In genomic region chr14:77037338-77037782, GRCh38 we compare ENCODE assay signal across 8 cellular contexts. TPM values are rescaled to one million over a fixed set of nuclear protein-coding genes. Genes with fewer than 3 reads are reported as not detected.
DNase-seq lines count a peak whose midpoint lies in the region; ATAC-seq and TF ChIP-seq lines count a peak whose summit lies in the region.

No MANE protein-coding gene starts in this region.

- peaks cover 1% of the 10 kb centered on the region for H3K36me3 Mint-ChIP-seq in activated naive CD4-positive, alpha-beta T cell treated with anti-CD3 and anti-CD28 coated beads, Interleukin-2, amount 10 ng/mL, durations not matched to agents 7 days and 5 days
- H3K36me3 Mint-ChIP-seq in activated B cell treated with CpG ODN at 0.5 μM for 24 hours (ENCODE audit: low read depth), result no peaks in the 10 kb centered on the region

- TF ChIP-seq CTCF in activated B cell treated with CpG ODN at 0.5 μM for 24 hours (IDR thresholded peaks at IDR 0.05) (no peak), right lobe of liver (IDR thresholded peaks at IDR 0.05) (no peak), tibial nerve (IDR thresholded peaks at IDR 0.05) (no peak)

- H3K27me3 ChIP-seq in right lobe of liver (no peaks in the 10 kb centered on the region), tibial nerve (no peaks in the 10 kb centered on the region)

- TF ChIP-seq POLR2A in right lobe of liver (IDR thresholded peaks at IDR 0.05), result no peak
- no peak for TF ChIP-seq POLR2A in tibial nerve (IDR thresholded peaks at IDR 0.05)

- CTCF ChIA-PET in activated naive CD4-positive, alpha-beta T cell treated with anti-CD3 and anti-CD28 coated beads, Interleukin-2, amount 10 ng/mL, durations not matched to agents 7 days and 5 days (lab: Charles Lee), result interaction anchor here (2.4 to 6.4 kb wide), 3 partner anchors 16 to 124 kb away, joined by 8 to 46 read pairs (median 28); no protein-coding TSS in a partner anchor
- CTCF ChIA-PET in activated B cell treated with CpG ODN at 0.5 μM for 24 hours (lab: Charles Lee), result interaction anchor here (0.5 to 1.4 kb wide), 3 partner anchors 58 to 90 kb away, joined by 3 to 7 read pairs (median 7); no protein-coding TSS in a partner anchor

- H3K36me3 ChIP-seq in right lobe of liver (no peaks in the 10 kb centered on the region), tibial nerve (no peaks in the 10 kb centered on the region)

- intact Hi-C loops in activated B cell treated with CpG ODN at 0.5 μM for 24 hours (cut with micrococcal nuclease), result loop anchor here (10.0 kb wide), 1 partner anchor 1493 kb away; no protein-coding TSS in a partner anchor
- intact Hi-C loops in right lobe of liver (cut with DNase I), result no loop called here

- no peak for ATAC-seq in activated B cell treated with CpG ODN at 0.5 μM for 24 hours (ENCODE audit: low read depth)
- no peak for ATAC-seq in right lobe of liver
- ATAC-seq in GM18870 (IDR thresholded peaks at IDR 0.05; ENCODE audit: unreplicated experiment), result no peak

- peaks cover 2 to 68% (median 43%) of the 10 kb centered on the region in 4 donors for H3K4me1 ChIP-seq in right lobe of liver
- peaks cover 7 to 90% (median 70%) of the 10 kb centered on the region in 4 donors for H3K4me1 ChIP-seq in tibial nerve

- no peaks in the 10 kb centered on the region for H3K27me3 Mint-ChIP-seq in activated naive CD4-positive, alpha-beta T cell treated with anti-CD3 and anti-CD28 coated beads, Interleukin-2, amount 10 ng/mL, durations not matched to agents 7 days and 5 days
- no peaks in the 10 kb centered on the region for H3K27me3 Mint-ChIP-seq in activated B cell treated with CpG ODN at 0.5 μM for 24 hours

- no peak for DNase-seq in activated naive CD4-positive, alpha-beta T cell treated with anti-CD3 and anti-CD28 coated beads, Interleukin-2, amount 10 ng/mL, durations not matched to agents 7 days and 5 days
- no peak for DNase-seq in activated naive CD4-positive, alpha-beta T cell (lab: John Stamatoyannopoulos, UW)
- DNase-seq in activated B cell treated with CpG ODN at 0.5 μM for 24 hours, result no peak
- DNase-seq in right lobe of liver, result no peak
- no peak for DNase-seq in tibial nerve (ENCODE audit: low spot score in 2 of 2)
- DNase-seq in SIG-M5 (lab: John Stamatoyannopoulos, UW), result no peak
- no peak for DNase-seq in kidney glomerular epithelial cell (lab: John Stamatoyannopoulos, UW)

- H3K9me3 ChIP-seq in right lobe of liver (no peaks in the 10 kb centered on the region), tibial nerve (no peaks in the 10 kb centered on the region)

- H3K4me3 Mint-ChIP-seq in activated naive CD4-positive, alpha-beta T cell treated with anti-CD3 and anti-CD28 coated beads, Interleukin-2, amount 10 ng/mL, durations not matched to agents 7 days and 5 days, result peak overlapping the region; percentile 65
- H3K4me3 Mint-ChIP-seq in activated B cell treated with CpG ODN at 0.5 μM for 24 hours, result no peak overlapping the region

- POLR2A ChIA-PET in activated B cell treated with CpG ODN at 0.5 μM for 24 hours (lab: Charles Lee), result interaction anchor here (0.7 to 3.1 kb wide), 5 partner anchors 9 to 75 kb away, joined by 3 to 21 read pairs (median 7); partner anchors contain the start of genes CIPC and IRF2BPL

- H3K27ac ChIP-seq in right lobe of liver (peak overlapping the region; percentile 74 to 99 (median 96)), tibial nerve (peak overlapping the region in 3 of 4 donors; percentile 84 to 99 (median 98))

- no peak for TF ChIP-seq EP300 in tibial nerve (IDR thresholded peaks at IDR 0.05)

- no peak overlapping the region for H3K4me3 ChIP-seq in right lobe of liver
- no peak overlapping the region for H3K4me3 ChIP-seq in tibial nerve

- WGBS in right lobe of liver (ENCODE audit: insufficient coverage, low coverage, low lambda C conversion rate, missing lambda C conversion rate), result 70% methylated on average over 9 of the region's 10 CpGs
- WGBS in tibial nerve, 2 donors, result 49 to 53% methylated on average over 10 of the region's 10 CpGs

- no peaks in the 10 kb centered on the region for H3K9me3 Mint-ChIP-seq in activated naive CD4-positive, alpha-beta T cell treated with anti-CD3 and anti-CD28 coated beads, Interleukin-2, amount 10 ng/mL, durations not matched to agents 7 days and 5 days
- H3K9me3 Mint-ChIP-seq in activated B cell treated with CpG ODN at 0.5 μM for 24 hours, result no peaks in the 10 kb centered on the region

- peak overlapping the region; percentile 100 for H3K27ac Mint-ChIP-seq in activated naive CD4-positive, alpha-beta T cell treated with anti-CD3 and anti-CD28 coated beads, Interleukin-2, amount 10 ng/mL, durations not matched to agents 7 days and 5 days
- peak overlapping the region; percentile 87 for H3K27ac Mint-ChIP-seq in activated B cell treated with CpG ODN at 0.5 μM for 24 hours

- H3K4me1 Mint-ChIP-seq in activated naive CD4-positive, alpha-beta T cell treated with anti-CD3 and anti-CD28 coated beads, Interleukin-2, amount 10 ng/mL, durations not matched to agents 7 days and 5 days, result peaks cover 92% of the 10 kb centered on the region
- H3K4me1 Mint-ChIP-seq in activated B cell treated with CpG ODN at 0.5 μM for 24 hours, result peaks cover 84% of the 10 kb centered on the region

RNA-seq across cellular contexts. Expression of gene IRF2BPL, which starts 8.9 kb away (rescaled TPM):
- 14.0 and 14.5 TPM in 2 replicates for total RNA-seq in activated B cell treated with CpG ODN at 0.5 μM for 24 hours
- 10 to 100 TPM; 11.7 to 18.1 (median 13.7) TPM for total RNA-seq in right lobe of liver
- 10 to 100 TPM; 52.4 to 69.2 (median 60.7) TPM for total RNA-seq in tibial nerve
